Comparison of ENCODE assay signal across 18 cellular contexts in the genomic region with DNA sequence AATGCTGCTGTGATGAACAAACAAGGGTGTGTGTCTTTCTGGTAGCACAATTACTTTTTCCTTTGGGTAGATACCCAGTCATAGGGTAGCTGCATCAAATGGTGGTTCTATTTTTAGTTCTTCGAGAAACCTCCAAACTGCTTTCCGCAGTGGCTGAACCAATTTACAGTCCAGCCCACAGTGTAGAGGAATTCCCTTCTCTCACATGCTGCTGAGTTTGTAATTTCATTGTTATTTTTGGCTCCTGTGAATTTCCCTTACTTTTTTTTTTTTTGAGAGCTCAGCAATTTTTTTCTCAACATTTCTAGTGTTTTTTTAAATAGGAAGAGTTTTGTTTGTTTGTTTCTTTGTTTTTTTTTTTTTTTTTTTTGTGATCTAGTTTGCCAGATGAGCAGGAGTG. TPM values are rescaled to one million over a fixed set of nuclear protein-coding genes. Genes with fewer than 3 reads are reported as not detected.
A peak's percentile ranks its signal among the peaks of the same experiment; 100 is the strongest.
DNase-seq lines count a peak whose midpoint lies in the region; ATAC-seq, FAIRE-seq and TF ChIP-seq lines count a peak whose summit lies in the region.
"Had no signal": no experiment of that assay in that cellular context is flagged by ENCODE, and none has a peak within 500 bp of the region (broad histone marks: within the 10 kb centered on the region; RNA-seq: fewer than 3 reads in every experiment).

No MANE protein-coding gene starts in this region.

- no peak overlapping the region for H4K8ac ChIP-seq in IMR-90 (ENCODE audit: low read depth in 2 of 2, low read length in 2 of 2)

- H4K20me1 ChIP-seq in IMR-90 (ENCODE audit: insufficient read depth, low read length) = no peaks in the 10 kb centered on the region
- no peaks in the 10 kb centered on the region for H4K20me1 ChIP-seq in GM23248 (ENCODE audit: insufficient read depth)

- H3K56ac ChIP-seq in IMR-90 (ENCODE audit: extremely low read depth, insufficient read depth, low read length) = no peak overlapping the region

- no TSS peak for BruUV-seq in IMR-90 (replicated peaks; lab: Mats Ljungman, UMichigan)

- no peaks in the 10 kb centered on the region for H3K9me1 ChIP-seq in IMR-90 (ENCODE audit: insufficient read depth, low read length)

- no peak overlapping the region for H2BK120ac ChIP-seq in IMR-90 (ENCODE audit: low read depth, low read length)

- no peak overlapping the region for H2AK9ac ChIP-seq in IMR-90 (replicated peaks; ENCODE audit: low read depth, low read length, poor library complexity)

- no peak for DNase-seq in A549 (ENCODE audit: low read depth in 1 of 2, low spot score in 1 of 2)
- DNase-seq in IMR-90 = no peak
- peak; percentile 61 for DNase-seq in choroid plexus epithelial cell (ENCODE audit: low read depth)
- no peak for DNase-seq in left lung
- no peak for DNase-seq in activated CD4-positive, CD25-positive, alpha-beta regulatory T cell treated with anti-CD3 and anti-CD28 coated beads, Interleukin-2, amount 50 U/mL, for 72 hours
- DNase-seq in esophagus muscularis mucosa (ENCODE audit: extremely low spot score) = no peak
- DNase-seq in GM23248 = no peak
- DNase-seq in NCI-H69 (lab: John Stamatoyannopoulos, UW) = no peak
- DNase-seq: ACHN; CD4-positive, CD25-positive, alpha-beta regulatory T cell; DMS79 treated with DMSO at 0.1 percent for 48 hours; NCI-H1436 treated with DMSO at 0.1 percent for 48 hours; NCI-H2081; NCI-H226; NCI-H526; SJCRH30 had no signal

- H3K9ac ChIP-seq in IMR-90 (ENCODE audit: low read depth, low read length) (no peak overlapping the region), GM23248 (no peak overlapping the region)

- no peak for TF ChIP-seq POLR2A in A549 (IDR thresholded peaks at IDR 0.05; ENCODE audit: low read length)
- TF ChIP-seq POLR2A in IMR-90 (IDR thresholded peaks at IDR 0.05; ENCODE audit: low read depth, low read length) = no peak
- TF ChIP-seq POLR2A in esophagus muscularis mucosa (IDR thresholded peaks at IDR 0.05; ENCODE audit: low read depth) = no peak

- H3K14ac ChIP-seq in IMR-90 (replicated peaks; ENCODE audit: low read depth, low read length) = no peak overlapping the region

- no peak overlapping the region for H3K4ac ChIP-seq in IMR-90 (ENCODE audit: low read depth, low read length)

- TF ChIP-seq RAD21 in A549 (conservative IDR thresholded peaks at IDR 0.05 in 1 of 2, IDR thresholded peaks at IDR 0.05 in 1 of 2) (no peak), IMR-90 (IDR thresholded peaks at IDR 0.05; ENCODE audit: low read length) (no peak)

- H3K36me3 ChIP-seq in IMR-90 (ENCODE audit: control insufficient read depth, insufficient read depth, low read length) (no peaks in the 10 kb centered on the region), left lung (peaks cover 0 to 67% of the 10 kb centered on the region in 2 donors), esophagus muscularis mucosa (no peaks in the 10 kb centered on the region), GM23248 (ENCODE audit: low read depth) (no peaks in the 10 kb centered on the region)
- H3K36me3 ChIP-seq: SJCRH30 had no signal

- no peak overlapping the region for H3K18ac ChIP-seq in IMR-90 (ENCODE audit: low read depth, low read length)

- no peak overlapping the region for H2BK5ac ChIP-seq in IMR-90 (ENCODE audit: low read depth, low read length, poor library complexity, severe bottlenecking)

- TF ChIP-seq CTCF in A549 (IDR thresholded peaks at IDR 0.05) = no peak
- no peak for TF ChIP-seq CTCF in IMR-90 (conservative IDR thresholded peaks at IDR 0.05; ENCODE audit: low read depth, low read length)
- TF ChIP-seq CTCF in choroid plexus epithelial cell (conservative IDR thresholded peaks at IDR 0.05; ENCODE audit: low read depth, low read length) = no peak
- no peak for TF ChIP-seq CTCF in left lung (IDR thresholded peaks at IDR 0.05)
- TF ChIP-seq CTCF in esophagus muscularis mucosa (IDR thresholded peaks at IDR 0.05) = no peak

- H3K4me1 ChIP-seq in A549 = no peaks in the 10 kb centered on the region
- no peaks in the 10 kb centered on the region for H3K4me1 ChIP-seq in IMR-90 (ENCODE audit: control insufficient read depth, insufficient read depth, low read length)
- H3K4me1 ChIP-seq in left lung = no peaks in the 10 kb centered on the region
- no peaks in the 10 kb centered on the region for H3K4me1 ChIP-seq in esophagus muscularis mucosa
- H3K4me1 ChIP-seq in GM23248 (ENCODE audit: insufficient read depth) = no peaks in the 10 kb centered on the region
- H3K4me1 ChIP-seq: SJCRH30 had no signal

- in situ Hi-C loops in IMR-90 (cut with MboI; ENCODE audit: low sequenced_read_pairs) (loop anchor here (25.0 kb wide), 1 partner anchor 713 kb away; the partner anchor contains the start of gene ACSBG2), GM23248 (cut with MboI) (no loop called here)

- no peak overlapping the region for H3K4me3 ChIP-seq in A549
- no peak overlapping the region for H3K4me3 ChIP-seq in IMR-90 (ENCODE audit: insufficient read depth, low read depth, low read length)
- H3K4me3 ChIP-seq in choroid plexus epithelial cell (ENCODE audit: low read depth, low read length) = no peak overlapping the region
- no peak overlapping the region for H3K4me3 ChIP-seq in left lung
- no peak overlapping the region for H3K4me3 ChIP-seq in esophagus muscularis mucosa
- H3K4me3 ChIP-seq in GM23248 = no peak overlapping the region
- H3K4me3 ChIP-seq: SJCRH30 had no signal

- H3K79me2 ChIP-seq in GM23248 (ENCODE audit: insufficient read depth) = no peaks in the 10 kb centered on the region

- no peak overlapping the region for H2AFZ ChIP-seq in IMR-90 (replicated peaks; ENCODE audit: low read length, poor library complexity)
- no peak overlapping the region for H2AFZ ChIP-seq in GM23248

- no peaks in the 10 kb centered on the region for H3F3A ChIP-seq in GM23248 (ENCODE audit: insufficient read depth)

- H4K91ac ChIP-seq in IMR-90 (ENCODE audit: insufficient read depth, low read depth, low read length) = no peak overlapping the region

- no peak overlapping the region for H4K5ac ChIP-seq in IMR-90 (ENCODE audit: low read depth, low read length)

- H3K9me2 ChIP-seq in GM23248 (ENCODE audit: insufficient read depth) = no peaks in the 10 kb centered on the region

- no peak overlapping the region for H2AK5ac ChIP-seq in IMR-90 (ENCODE audit: low read depth, low read length)

- no peaks in the 10 kb centered on the region for H3K79me1 ChIP-seq in IMR-90 (ENCODE audit: low read depth in 1 of 2, low read length in 2 of 2)

- H3K9me3 ChIP-seq in A549 (no peaks in the 10 kb centered on the region), IMR-90 (ENCODE audit: control insufficient read depth, insufficient read depth, low read length) (no peaks in the 10 kb centered on the region; the same call in 1 of the 2 replicates), left lung (no peaks in the 10 kb centered on the region), esophagus muscularis mucosa (no peaks in the 10 kb centered on the region), GM23248 (ENCODE audit: low read depth) (no peaks in the 10 kb centered on the region)
- H3K9me3 ChIP-seq: SJCRH30 had no signal

- no peak for ATAC-seq in A549
- ATAC-seq in IMR-90 (ENCODE audit: low read depth) = no peak
- peak; percentile 19 for ATAC-seq in left lung

- H3K4me2 ChIP-seq in A549 (no peak overlapping the region), IMR-90 (ENCODE audit: low read depth, low read length) (no peak overlapping the region), GM23248 (ENCODE audit: unreplicated experiment) (no peak overlapping the region)

- no peak for TF ChIP-seq EP300 in A549 (IDR thresholded peaks at IDR 0.05)
- no peak for TF ChIP-seq EP300 in esophagus muscularis mucosa (IDR thresholded peaks at IDR 0.05)

- H3K27me3 ChIP-seq in IMR-90 (ENCODE audit: control insufficient read depth, insufficient read depth, low read length) (no peaks in the 10 kb centered on the region), left lung (peaks cover 0 to 5% of the 10 kb centered on the region in 2 donors), esophagus muscularis mucosa (peaks cover 0 to 31% (median 0%) of the 10 kb centered on the region in 4 donors), GM23248 (replicated peaks; ENCODE audit: insufficient read depth) (no peaks in the 10 kb centered on the region)
- H3K27me3 ChIP-seq: SJCRH30 had no signal

- intact Hi-C loops in IMR-90 (cut with micrococcal nuclease) = no loop called here
- intact Hi-C loops in left lung (cut with DNase I) = no loop called here
- intact Hi-C loops in esophagus muscularis mucosa (cut with DNase I) = no loop called here

- H3K23ac ChIP-seq in IMR-90 (ENCODE audit: low read depth, low read length) = no peak overlapping the region

- H2BK15ac ChIP-seq in IMR-90 (ENCODE audit: low read depth, low read length) = no peak overlapping the region

- H2BK20ac ChIP-seq in IMR-90 (ENCODE audit: low read depth, low read length) = no peak overlapping the region

- WGBS in A549 (ENCODE audit: missing lambda C conversion rate) = 94% methylated on average over 2 of the region's 2 CpGs
- no CpG with 5 or more reads among the region's 2 CpGs for WGBS in IMR-90 (ENCODE audit: extremely low coverage in 2 of 2, insufficient read length in 1 of 2), 2 experiments
- WGBS in esophagus muscularis mucosa = 22% methylated on average over 2 of the region's 2 CpGs
- WGBS in GM23248 (ENCODE audit: low coverage in 1 of 2, low lambda C conversion rate in 2 of 2, missing lambda C conversion rate in 2 of 2), 2 experiments = 50 to 77% methylated on average over 2 of the region's 2 CpGs

- dilution Hi-C loops in IMR-90 (cut with HindIII; ENCODE audit: low sequenced_read_pairs, unreplicated experiment) = no loop called here

- CTCF ChIA-PET in A549 (lab: Yijun Ruan, JAX) (interaction anchor here (1.8 kb wide), 1 partner anchor 14 kb away, joined by 5 read pairs; no protein-coding TSS in a partner anchor), IMR-90 (lab: Yijun Ruan, JAX) (no interaction called here)

- no peak for FAIRE-seq in A549 (lab: Jason Lieb, UNC)
- FAIRE-seq: G401.6 had no signal

- H3K27ac ChIP-seq in A549 = no peak overlapping the region
- H3K27ac ChIP-seq in IMR-90 (ENCODE audit: insufficient read depth, low read length) = no peak overlapping the region
- H3K27ac ChIP-seq in left lung = no peak overlapping the region
- H3K27ac ChIP-seq in esophagus muscularis mucosa (replicated peaks in 1 of 4) = no peak overlapping the region
- no peak overlapping the region for H3K27ac ChIP-seq in GM23248
- H3K27ac ChIP-seq: RWPE1, SJCRH30 had no signal

- POLR2A ChIA-PET in A549 (lab: Yijun Ruan, JAX) (interaction anchor here (0.7 kb wide), 1 partner anchor 1153 kb away, joined by 4 read pairs; no protein-coding TSS in a partner anchor), IMR-90 (lab: Charles Lee; ENCODE audit: unreplicated experiment) (no interaction called here)

RNA-seq across cellular contexts. Expression of gene ADGRE1, which starts 37.5 kb away (rescaled TPM):
- polyA plus RNA-seq in A549 (2011; rRNA removed) = 3.6 and 4.2 TPM in 2 replicates
- polyA plus RNA-seq in A549 (2012; cell fraction: cytosol; rRNA removed) = 2.4 and 3.9 TPM in 2 replicates
- polyA plus RNA-seq in A549 (2012; cell fraction: nucleus; rRNA removed) = 2.0 and 3.8 TPM in 2 replicates
- polyA plus RNA-seq in A549 (2017; fragmentation: RNase III; extraction: RNeasy Plus Mini Kit Qiagen cat#74134 plus additional on column Dnase treatment) = 4.8 to 6.6 TPM (median 5.0 TPM) in 3 replicates
- 2.7 and 3.3 TPM in 2 replicates for polyA minus RNA-seq in A549 (2011; rRNA and poly(A)+ RNA removed)
- not detected in 2 replicates for total RNA-seq in IMR-90 (2012; rRNA removed)
- not detected in 2 replicates for polyA plus RNA-seq in IMR-90 (2012; rRNA removed)
- polyA plus RNA-seq in IMR-90 (2012; cell fraction: cytosol; rRNA removed) = not detected in 2 replicates
- not detected in 2 replicates for polyA plus RNA-seq in IMR-90 (2012; cell fraction: nucleus; rRNA removed; ENCODE audit: low replicate concordance)
- total RNA-seq in left lung = 10 to 100 TPM in 1 of 2 donors, 1 to 10 TPM in 1; 1.3 to 15.2 TPM
- total RNA-seq in esophagus muscularis mucosa = under 1 TPM in 2 of 4 donors, not detected in 2; 0.17 to 0.33 TPM
- total RNA-seq in GM23248 (2014; rRNA removed; shearing (Covaris generic)) = not detected in 2 replicates
- not detected in 2 replicates for polyA plus RNA-seq in GM23248 (2016; fragmentation: Nextera tagmentation; extraction: Ambion mirVana)
- total RNA-seq: SJCRH30 had no signal
